Comparison of ENCODE assay signal across 8 cellular contexts in genomic region chr6:110814488-110815259, GRCh38. TPM values are rescaled to one million over a fixed set of nuclear protein-coding genes. Genes with fewer than 3 reads are reported as not detected.
DNase-seq lines count a peak whose midpoint lies in the region; ATAC-seq and TF ChIP-seq lines count a peak whose summit lies in the region.

No MANE protein-coding gene starts in this region.

- no peaks in the 10 kb centered on the region for H4K20me1 ChIP-seq in KMS-11 (ENCODE audit: insufficient read depth)

- H3K4me2 ChIP-seq in KMS-11 = peak overlapping the region; percentile 69; the same call in 1 of the 2 replicates

- H3K4me1 Mint-ChIP-seq in T-helper 2 cell treated with Interferon-gamma antibody and Interleukin-4, amounts not matched to agents 5 μg/mL and 100 μg/mL, for 36 hours (ENCODE audit: low read depth) = peaks cover 41% of the 10 kb centered on the region

- H3K4me3 ChIP-seq in KMS-11 (IDR thresholded peaks at IDR 0.05; ENCODE audit: insufficient read depth, low read depth, low read length) = no peak overlapping the region
- peak overlapping the region; percentile 84 for H3K4me3 ChIP-seq in astrocyte of the cerebellum (ENCODE audit: low read depth, low read length)

- TF ChIP-seq CTCF in KMS-11 (conservative IDR thresholded peaks at IDR 0.05; ENCODE audit: low read depth, low read length) (no peak), astrocyte of the cerebellum (IDR thresholded peaks at IDR 0.05; ENCODE audit: low read depth, low read length, missing control alignments) (no peak)

- peak overlapping the region; percentile 90 for H3K9ac ChIP-seq in KMS-11

- intact Hi-C loops in sciatic nerve (cut with DNase I) = loop anchor here (1.0 kb wide), 1 partner anchor 60 kb away; the partner anchor contains the start of gene AMD1

- H3K27me3 Mint-ChIP-seq in T-helper 2 cell treated with Interferon-gamma antibody and Interleukin-4, amounts not matched to agents 5 μg/mL and 100 μg/mL, for 36 hours (ENCODE audit: low read depth) = no peaks in the 10 kb centered on the region

- peak overlapping the region; percentile 57 for H2AFZ ChIP-seq in KMS-11 (ENCODE audit: low read depth)

- peaks cover 22% of the 10 kb centered on the region for H3K4me1 ChIP-seq in KMS-11 (ENCODE audit: low read depth, poor library complexity, severe bottlenecking)

- no peaks in the 10 kb centered on the region for H3K9me3 Mint-ChIP-seq in T-helper 2 cell treated with Interferon-gamma antibody and Interleukin-4, amounts not matched to agents 5 μg/mL and 100 μg/mL, for 36 hours

- in situ Hi-C loops in astrocyte of the cerebellum (cut with HindIII; ENCODE audit: low sequenced_read_pairs) = loop anchor here (5.0 kb wide), 2 partner anchors 63 to 277 kb away; no protein-coding TSS in a partner anchor

- peak; percentile 10 for ATAC-seq in GM21529 (IDR thresholded peaks at IDR 0.05; ENCODE audit: unreplicated experiment)
- peak; percentile 0 for ATAC-seq in sciatic nerve

- peak overlapping the region; percentile 99 for H3K4me3 Mint-ChIP-seq in T-helper 2 cell treated with Interferon-gamma antibody and Interleukin-4, amounts not matched to agents 5 μg/mL and 100 μg/mL, for 36 hours

- H3K36me3 Mint-ChIP-seq in T-helper 2 cell treated with Interferon-gamma antibody and Interleukin-4, amounts not matched to agents 5 μg/mL and 100 μg/mL, for 36 hours (ENCODE audit: low read depth) = peaks cover 14% of the 10 kb centered on the region

- no peaks in the 10 kb centered on the region for H3K27me3 ChIP-seq in KMS-11 (ENCODE audit: insufficient read depth, low read depth)

- no peaks in the 10 kb centered on the region for H3K36me3 ChIP-seq in KMS-11 (ENCODE audit: insufficient read depth)

- peak overlapping the region; percentile 97 for H3K27ac ChIP-seq in KMS-11

- peak overlapping the region; percentile 100 for H3K27ac Mint-ChIP-seq in T-helper 2 cell treated with Interferon-gamma antibody and Interleukin-4, amounts not matched to agents 5 μg/mL and 100 μg/mL, for 36 hours

- peaks cover 23% of the 10 kb centered on the region; the same call in 1 of the 2 replicates for H3K79me2 ChIP-seq in KMS-11 (ENCODE audit: insufficient read depth, low read depth)

- DNase-seq in DMS114 treated with DMSO at 0.1 percent for 48 hours (lab: John Stamatoyannopoulos, UW; ENCODE audit: unreplicated experiment) (peak; percentile 62), astrocyte of the cerebellum (ENCODE audit: low read depth) (no peak), hypothalamus (lab: John Stamatoyannopoulos, UW) (peak in 39 of 51 donors; percentile 11 to 71 (median 45)), sciatic nerve (ENCODE audit: low spot score) (peak; percentile 76), cerebellar nuclear complex (lab: John Stamatoyannopoulos, UW) (no peak)
- peak; percentile 73 for DNase-seq in T-helper 2 cell treated with Interferon-gamma antibody and Interleukin-4, amounts not matched to agents 5 μg/mL and 100 μg/mL, for 36 hours (ENCODE audit: low spot score)

RNA-seq across cellular contexts. Expression of gene CDK19, which starts 0.6 kb away (rescaled TPM):
- 41.7 TPM for total RNA-seq in sciatic nerve

RNA-seq across cellular contexts. Expression of gene AMD1, which starts 59.9 kb away (rescaled TPM):
- 65.9 TPM for total RNA-seq in sciatic nerve

Comparison
In these comparisons a context has a peak if more than half of its experiments do, and no peak if none do; other contexts are left out.
1. DNase-seq: peak in DMS114 treated with DMSO at 0.1 percent for 48 hours (single experiment), T-helper 2 cell treated with Interferon-gamma antibody and Interleukin-4, amounts not matched to agents 5 μg/mL and 100 μg/mL, for 36 hours (single experiment), hypothalamus (39 of 51) and sciatic nerve (single experiment); none in astrocyte of the cerebellum (single experiment) and cerebellar nuclear complex (0 of 2).